8 cellular contexts compared by ENCODE assay signal in genomic region chr3:121545564-121546455, GRCh38. TPM values are rescaled to one million over a fixed set of nuclear protein-coding genes. Genes with fewer than 3 reads are reported as not detected.
DNase-seq lines count a peak whose midpoint lies in the region; ATAC-seq and TF ChIP-seq lines count a peak whose summit lies in the region.

Gene POLQ (minus strand): TSS chr3:121545988. CDS start chr3:121545877, 111 bp downstream.

- H3K4me3 ChIP-seq in NT2/D1 (ENCODE audit: insufficient read length, low read depth) (peak within 1 kb of the TSS; percentile 87), endodermal cell (ENCODE audit: low read length) (peak within 1 kb of the TSS; percentile 81)

- peak within 1 kb of the TSS; percentile 95 for H3K27ac Mint-ChIP-seq in activated CD8-positive, alpha-beta memory T cell treated with anti-CD3 and anti-CD28 coated beads, Interleukin-2, amount 10 ng/mL, durations not matched to agents 7 days and 5 days
- H3K27ac Mint-ChIP-seq in endodermal cell = peak within 1 kb of the TSS; percentile 87

- peak within 1 kb of the TSS; percentile 95 for H3K4me3 Mint-ChIP-seq in activated CD8-positive, alpha-beta memory T cell treated with anti-CD3 and anti-CD28 coated beads, Interleukin-2, amount 10 ng/mL, durations not matched to agents 7 days and 5 days
- H3K4me3 Mint-ChIP-seq in endodermal cell = peak within 1 kb of the TSS; percentile 85

- H3K27ac ChIP-seq in endodermal cell (ENCODE audit: low read depth, low read length) = no peak within 1 kb of the TSS

- H3K36me3 ChIP-seq in NT2/D1 (ENCODE audit: insufficient read depth, insufficient read length, low read length) = peaks cover 32% of the 10 kb centered on the region
- peaks cover 8% of the 10 kb centered on the region for H3K36me3 ChIP-seq in endodermal cell (ENCODE audit: control insufficient read depth, insufficient read depth, low read length)

- no peaks in the 10 kb centered on the region for H3K27me3 Mint-ChIP-seq in activated CD8-positive, alpha-beta memory T cell treated with anti-CD3 and anti-CD28 coated beads, Interleukin-2, amount 10 ng/mL, durations not matched to agents 7 days and 5 days
- H3K27me3 Mint-ChIP-seq in endodermal cell (ENCODE audit: insufficient read depth) = no peaks in the 10 kb centered on the region

- H3K9me3 Mint-ChIP-seq in activated CD8-positive, alpha-beta memory T cell treated with anti-CD3 and anti-CD28 coated beads, Interleukin-2, amount 10 ng/mL, durations not matched to agents 7 days and 5 days (ENCODE audit: low read depth) = no peaks in the 10 kb centered on the region
- H3K9me3 Mint-ChIP-seq in endodermal cell = no peaks in the 10 kb centered on the region

- peaks cover 34% of the 10 kb centered on the region for H3K4me1 Mint-ChIP-seq in activated CD8-positive, alpha-beta memory T cell treated with anti-CD3 and anti-CD28 coated beads, Interleukin-2, amount 10 ng/mL, durations not matched to agents 7 days and 5 days
- H3K4me1 Mint-ChIP-seq in endodermal cell = no peaks in the 10 kb centered on the region

- H3K9ac ChIP-seq in NT2/D1 (ENCODE audit: insufficient read length, low read depth) (peak within 1 kb of the TSS; percentile 89), endodermal cell (ENCODE audit: extremely low read depth, low read length, poor library complexity, severe bottlenecking) (peak within 1 kb of the TSS; percentile 59)

- H3K36me3 Mint-ChIP-seq in activated CD8-positive, alpha-beta memory T cell treated with anti-CD3 and anti-CD28 coated beads, Interleukin-2, amount 10 ng/mL, durations not matched to agents 7 days and 5 days = peaks cover 32% of the 10 kb centered on the region
- peaks cover 13% of the 10 kb centered on the region for H3K36me3 Mint-ChIP-seq in endodermal cell (ENCODE audit: low read depth)

- ATAC-seq in GM21381 (IDR thresholded peaks at IDR 0.05; ENCODE audit: unreplicated experiment) = peak; percentile 78
- peak; percentile 95 for ATAC-seq in activated CD8-positive, alpha-beta memory T cell treated with anti-CD3 and anti-CD28 coated beads, Interleukin-2, amount 10 ng/mL, durations not matched to agents 7 days and 5 days

- no peak for TF ChIP-seq CTCF in endodermal cell (conservative IDR thresholded peaks at IDR 0.05)

- no peaks in the 10 kb centered on the region for H3K4me1 ChIP-seq in NT2/D1 (ENCODE audit: insufficient read depth, insufficient read length)
- no peaks in the 10 kb centered on the region for H3K4me1 ChIP-seq in endodermal cell (ENCODE audit: control insufficient read depth, insufficient read depth, low read length)

- WGBS in endodermal cell (ENCODE audit: insufficient coverage in 1 of 2, insufficient read length in 1 of 2), 2 experiments = 0 to 2% methylated on average over 10 to 41 of the region's 42 CpGs

- peak; percentile 96 for DNase-seq in COR-L47 (lab: John Stamatoyannopoulos, UW)
- DNase-seq in HUDEP-2 (lab: John Stamatoyannopoulos, UW; ENCODE audit: unreplicated experiment in 76 of 76) = peak; percentile 9 to 91 (median 81)
- DNase-seq in NT2/D1 (ENCODE audit: low read depth, low spot score) = peak; percentile 89
- DNase-seq in activated CD8-positive, alpha-beta memory T cell treated with anti-CD3 and anti-CD28 coated beads, Interleukin-2, amount 10 ng/mL, durations not matched to agents 7 days and 5 days = peak; percentile 95
- DNase-seq in endodermal cell = peak; percentile 94
- peak; percentile 94 for DNase-seq in mesenteric fat pad (ENCODE audit: low spot score)
- DNase-seq in stimulated activated CD8-positive, alpha-beta memory T cell treated with anti-CD3 and anti-CD28 coated beads, Interleukin-15, amount 100 ng/mL, for 24 hours (ENCODE audit: low read depth) = peak; percentile 53

- H3K27me3 ChIP-seq in NT2/D1 (ENCODE audit: insufficient read depth, insufficient read length) (no peaks in the 10 kb centered on the region), endodermal cell (ENCODE audit: control insufficient read depth, insufficient read depth, low read length, poor library complexity, severe bottlenecking) (no peaks in the 10 kb centered on the region)

- CTCF ChIA-PET in activated CD8-positive, alpha-beta memory T cell treated with anti-CD3 and anti-CD28 coated beads, Interleukin-2, amount 10 ng/mL, durations not matched to agents 7 days and 5 days (lab: Charles Lee) = interaction anchor here (0.7 to 4.5 kb wide), 18 partner anchors 8 to 1483 kb away, joined by 3 to 26 read pairs (median 4); partner anchors contain the start of genes FAM162A and PARP14

- H3K9me3 ChIP-seq in NT2/D1 (ENCODE audit: insufficient read depth, low read length) = no peaks in the 10 kb centered on the region
- no peaks in the 10 kb centered on the region for H3K9me3 ChIP-seq in endodermal cell (ENCODE audit: control insufficient read depth, low read length)

RNA-seq across cellular contexts. Expression of gene POLQ, which starts in this region (rescaled TPM):
- total RNA-seq in activated CD8-positive, alpha-beta memory T cell treated with anti-CD3 and anti-CD28 coated beads, Interleukin-2, amount 10 ng/mL, durations not matched to agents 7 days and 5 days = 10 to 100 TPM; 34.3 to 55.8 TPM
- total RNA-seq in endodermal cell = 10 to 100 TPM; 12.6 to 18.6 TPM
- polyA plus RNA-seq in endodermal cell (2013, experiment 1 of 2) = 8.2 TPM
- polyA plus RNA-seq in endodermal cell (2013, experiment 2 of 2) = 9.0 TPM
- 0.51 TPM for total RNA-seq in mesenteric fat pad

Comparison
In these comparisons a context has a peak if more than half of its experiments do, and no peak if none do; other contexts are left out.
1. Peak in DNase-seq in mesenteric fat pad; RNA of the gene not detected or under 1 TPM.